Comparison of ENCODE assay signal across 30 cellular contexts in genomic region chr9:135370411-135371375, GRCh38.
DNase-seq lines count a peak whose midpoint lies in the region; ATAC-seq, FAIRE-seq and TF ChIP-seq lines count a peak whose summit lies in the region.
"Had no signal": no experiment of that assay in that cellular context is flagged by ENCODE, and none has a peak within 500 bp of the region (broad histone marks: within the 10 kb centered on the region; RNA-seq: fewer than 3 reads in every experiment).

No MANE protein-coding gene starts in this region.

- H3K27ac Mint-ChIP-seq in WTC11: no peak overlapping the region; the same call in 1 of the 2 replicates
- H3K27ac Mint-ChIP-seq: activated CD4-positive, alpha-beta T cell treated with anti-CD3 and anti-CD28 coated beads for 36 hours; activated CD8-positive, alpha-beta T cell treated with anti-CD3 and anti-CD28 coated beads, Interleukin-2, amount 10 ng/mL, durations not matched to agents 7 days and 5 days; activated naive CD4-positive, alpha-beta T cell treated with anti-CD3 and anti-CD28 coated beads, Interleukin-2, amount 50 U/mL, for 72 hours; activated T-helper 2 cell treated with anti-CD3 and anti-CD28 coated beads, Interferon-gamma antibody, Interleukin-2, Interleukin-4, amounts not matched to agents 10 μg/mL and 5 μg/mL and 100 μg/mL, durations not matched to agents 14 hours and 24 hours and 36 hours; immature natural killer cell; memory B cell; nephron progenitor cell; stimulated activated memory B cell treated with anti-CD40 and anti-IgM and Interleukin-4, amounts not matched to agents 10 μg/mL and 1 μg/mL and 100 μg/mL, for 72 hours; type B pancreatic cell had no signal

- peak overlapping the region; percentile 22 for H2AFZ ChIP-seq in keratinocyte (ENCODE audit: control insufficient read depth, low read length)

- H3K4me1 ChIP-seq in keratinocyte (ENCODE audit: control insufficient read depth, extremely low read depth, insufficient read depth, low read length): peaks cover 13% of the 10 kb centered on the region
- H3K4me1 ChIP-seq: SJCRH30 had no signal

- POLR2A ChIA-PET in WTC11 (lab: Charles Lee): interaction anchor here (0.7 kb wide), 1 partner anchor 714 kb away, joined by 3 read pairs; no protein-coding TSS in a partner anchor

- H3K4me3 Mint-ChIP-seq in WTC11: no peak overlapping the region
- H3K4me3 Mint-ChIP-seq: activated CD4-positive, alpha-beta T cell treated with anti-CD3 and anti-CD28 coated beads for 36 hours; activated CD8-positive, alpha-beta T cell treated with anti-CD3 and anti-CD28 coated beads, Interleukin-2, amount 10 ng/mL, durations not matched to agents 7 days and 5 days; CD14-positive monocyte; immature natural killer cell; memory B cell; nephron progenitor cell; stimulated activated memory B cell treated with anti-CD40 and anti-IgM and Interleukin-4, amounts not matched to agents 10 μg/mL and 1 μg/mL and 100 μg/mL, for 72 hours; type B pancreatic cell had no signal

- ATAC-seq in WTC11: peak; percentile 41; the same call in 1 of the 2 replicates
- ATAC-seq in HG02885 (IDR thresholded peaks at IDR 0.05; ENCODE audit: poor library complexity, unreplicated experiment): no peak
- ATAC-seq: activated CD4-positive, alpha-beta T cell treated with anti-CD3 and anti-CD28 coated beads for 36 hours; activated CD8-positive, alpha-beta T cell treated with anti-CD3 and anti-CD28 coated beads, Interleukin-2, amount 10 ng/mL, durations not matched to agents 7 days and 5 days; activated naive CD4-positive, alpha-beta T cell treated with anti-CD3 and anti-CD28 coated beads, Interleukin-2, amount 50 U/mL, for 72 hours; stimulated activated memory B cell treated with anti-CD40 and anti-IgM and Interleukin-4, amounts not matched to agents 10 μg/mL and 1 μg/mL and 100 μg/mL, for 72 hours had no signal

- H3K36me3 Mint-ChIP-seq in WTC11: no peaks in the 10 kb centered on the region; the same call in 1 of the 2 replicates
- H3K36me3 Mint-ChIP-seq: activated naive CD4-positive, alpha-beta T cell treated with anti-CD3 and anti-CD28 coated beads, Interleukin-2, amount 50 U/mL, for 72 hours; CD14-positive monocyte; immature natural killer cell; memory B cell; stimulated activated memory B cell treated with anti-CD40 and anti-IgM and Interleukin-4, amounts not matched to agents 10 μg/mL and 1 μg/mL and 100 μg/mL, for 72 hours; type B pancreatic cell had no signal

- peaks cover 38% of the 10 kb centered on the region for H3K4me1 Mint-ChIP-seq in WTC11
- H3K4me1 Mint-ChIP-seq: activated CD4-positive, alpha-beta T cell treated with anti-CD3 and anti-CD28 coated beads for 36 hours; CD14-positive monocyte; immature natural killer cell; memory B cell; stimulated activated memory B cell treated with anti-CD40 and anti-IgM and Interleukin-4, amounts not matched to agents 10 μg/mL and 1 μg/mL and 100 μg/mL, for 72 hours had no signal

- H3K36me3 ChIP-seq in keratinocyte (ENCODE audit: control insufficient read depth in 2 of 2, extremely low read depth in 1 of 2, insufficient read depth in 2 of 2, low read length in 2 of 2): no peaks in the 10 kb centered on the region
- H3K36me3 ChIP-seq: SJCRH30 had no signal

- no peaks in the 10 kb centered on the region for H3K79me2 ChIP-seq in keratinocyte (ENCODE audit: control insufficient read depth, insufficient read depth, low read length)

- no peaks in the 10 kb centered on the region for H3K9me1 ChIP-seq in keratinocyte (ENCODE audit: control insufficient read depth, extremely low read depth, insufficient read depth, low read length)

- no peaks in the 10 kb centered on the region for H3K27me3 Mint-ChIP-seq in WTC11 (ENCODE audit: low read depth)
- H3K27me3 Mint-ChIP-seq: activated CD4-positive, alpha-beta T cell treated with anti-CD3 and anti-CD28 coated beads for 36 hours had no signal

- no peaks in the 10 kb centered on the region for H3K9me3 ChIP-seq in keratinocyte (ENCODE audit: control insufficient read depth, low read depth, low read length)
- H3K9me3 ChIP-seq: SJCRH30 had no signal

- H3K27ac ChIP-seq in keratinocyte (ENCODE audit: control insufficient read depth, insufficient read depth, low read length): no peak overlapping the region
- H3K27ac ChIP-seq: coronary artery, epithelial cell of prostate, HL-60, KMS-11, SJCRH30 had no signal

- peaks cover 5% of the 10 kb centered on the region for H3K9me3 Mint-ChIP-seq in WTC11
- H3K9me3 Mint-ChIP-seq: activated naive CD4-positive, alpha-beta T cell treated with anti-CD3 and anti-CD28 coated beads, Interleukin-2, amount 50 U/mL, for 72 hours; activated T-helper 2 cell treated with anti-CD3 and anti-CD28 coated beads, Interferon-gamma antibody, Interleukin-2, Interleukin-4, amounts not matched to agents 10 μg/mL and 5 μg/mL and 100 μg/mL, durations not matched to agents 14 hours and 24 hours and 36 hours; immature natural killer cell; memory B cell; nephron progenitor cell; stimulated activated memory B cell treated with anti-CD40 and anti-IgM and Interleukin-4, amounts not matched to agents 10 μg/mL and 1 μg/mL and 100 μg/mL, for 72 hours; type B pancreatic cell had no signal

- TF ChIP-seq CTCF in WTC11 (IDR thresholded peaks at IDR 0.05) (no peak), keratinocyte (optimal IDR thresholded peaks at IDR 0.05 in 1 of 3, IDR thresholded peaks at IDR 0.05 in 1 of 3, conservative IDR thresholded peaks at IDR 0.05 in 1 of 3; ENCODE audit: extremely low read depth in 1 of 3, insufficient read depth in 2 of 3, low read length in 3 of 3) (peak in 1 of 3 experiments; percentile 13)

- CTCF ChIA-PET in WTC11 (lab: Charles Lee): interaction anchor here (0.6 to 1.7 kb wide), 8 partner anchors 26 to 1269 kb away, joined by 3 to 5 read pairs (median 4); partner anchors contain the start of gene OLFM1

- DNase-seq in NCI-H2171 treated with DMSO at 0.1 percent for 48 hours (lab: John Stamatoyannopoulos, UW) (peak; percentile 49), NCI-H2171 (lab: John Stamatoyannopoulos, UW) (no peak), NCI-H1092 (lab: John Stamatoyannopoulos, UW) (peak; percentile 35), WTC11 (ENCODE audit: low spot score) (peak; percentile 26), keratinocyte (ENCODE audit: low read depth, low spot score) (no peak), NCI-H1930 (lab: John Stamatoyannopoulos, UW) (no peak), superior temporal gyrus (ENCODE audit: extremely low spot score) (no peak)
- DNase-seq: 8988T; activated CD4-positive, alpha-beta T cell treated with anti-CD3 and anti-CD28 coated beads for 36 hours; activated CD8-positive, alpha-beta T cell treated with anti-CD3 and anti-CD28 coated beads, Interleukin-2, amount 10 ng/mL, durations not matched to agents 7 days and 5 days; effector CD8-positive, alpha-beta T cell; hippocampal formation; immature natural killer cell; NCI-H526 treated with DMSO at 0.1 percent for 48 hours; nephron progenitor cell; SJCRH30; SW 1271 had no signal

- H3K9ac ChIP-seq in keratinocyte (ENCODE audit: control insufficient read depth, extremely low read depth, insufficient read depth, low read length): no peak overlapping the region
- H3K9ac ChIP-seq: KMS-11 had no signal

- dilution Hi-C loops in keratinocyte (cut with MboI; ENCODE audit: extremely low pct_ligation_motif_present, low sequenced_read_pairs): no loop called here

- FAIRE-seq in keratinocyte (lab: Jason Lieb, UNC): no peak
- FAIRE-seq: GM19239, RCC 7860 had no signal

- H3K27me3 ChIP-seq in keratinocyte (ENCODE audit: control insufficient read depth, extremely low read depth, insufficient read depth, low read length): peaks cover 11% of the 10 kb centered on the region

- H4K20me1 ChIP-seq in keratinocyte (ENCODE audit: control insufficient read depth, extremely low read depth, insufficient read depth, low read length): no peaks in the 10 kb centered on the region

- H3K4me2 ChIP-seq in keratinocyte (ENCODE audit: control insufficient read depth, extremely low read depth, insufficient read depth, low read depth, low read length): no peak overlapping the region
- H3K4me2 ChIP-seq: KMS-11 had no signal

- no peak overlapping the region for H3K4me3 ChIP-seq in keratinocyte (ENCODE audit: control insufficient read depth in 2 of 3, extremely low read depth in 1 of 3, insufficient read depth in 2 of 3, low read depth in 1 of 3, low read length in 3 of 3)
- H3K4me3 ChIP-seq: coronary artery, SJCRH30 had no signal

TF ChIP-seq in WTC11, 78 proteins besides CTCF, POLR2A, EP300 and RAD21 (continues in another document):
- no peak for TF ChIP-seq HMGA2 (CRISPR knock-in tag; IDR thresholded peaks at IDR 0.05)
- TF ChIP-seq, protein P1, sequence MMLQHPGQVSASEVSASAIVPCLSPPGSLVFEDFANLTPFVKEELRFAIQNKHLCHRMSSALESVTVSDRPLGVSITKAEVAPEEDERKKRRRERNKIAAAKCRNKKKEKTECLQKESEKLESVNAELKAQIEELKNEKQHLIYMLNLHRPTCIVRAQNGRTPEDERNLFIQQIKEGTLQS (CRISPR knock-in tag; conservative IDR thresholded peaks at IDR 0.05): no peak
- TF ChIP-seq ZNF532 (CRISPR knock-in tag; IDR thresholded peaks at IDR 0.05; ENCODE audit: borderline replicate concordance): no peak

Comparison
In these comparisons a context has a peak if more than half of its experiments do, and no peak if none do; other contexts are left out.
1. DNase-seq: peak in NCI-H2171 treated with DMSO at 0.1 percent for 48 hours (single experiment), NCI-H1092 (single experiment) and WTC11 (single experiment); none in NCI-H2171 (single experiment), keratinocyte (single experiment), NCI-H1930 (0 of 2) and superior temporal gyrus (single experiment).